ENCODE assay signal across 17 cellular contexts in genomic region chr7:132636581-132636980, GRCh38.
DNase-seq lines count a peak whose midpoint lies in the region; ATAC-seq lines count a peak whose summit lies in the region.
"Had no signal": no experiment of that assay in that cellular context is flagged by ENCODE, and none has a peak within 500 bp of the region (broad histone marks: within the 10 kb centered on the region; RNA-seq: fewer than 3 reads in every experiment).

No MANE protein-coding gene starts in this region.

- in situ Hi-C loops in SK-MEL-5 (cut with HindIII; ENCODE audit: low pct_unique_long_range_greater_than_20kb, low sequenced_read_pairs) (no loop called here), HAP-1 (cut with MboI; ENCODE audit: low sequenced_read_pairs) (no loop called here)

- H3K23ac ChIP-seq in mesendoderm (ENCODE audit: low read length), result no peak overlapping the region

- H3K79me1 ChIP-seq in mesendoderm (ENCODE audit: low read length), result no peaks in the 10 kb centered on the region

- H3K27me3 ChIP-seq in mesendoderm (ENCODE audit: insufficient read depth, low read length, poor library complexity), result no peaks in the 10 kb centered on the region
- H3K27me3 ChIP-seq in HAP-1 (ENCODE audit: low read depth), result no peaks in the 10 kb centered on the region

- H3K4me3 ChIP-seq in mesendoderm (ENCODE audit: low read length) (no peak overlapping the region), HAP-1 (no peak overlapping the region)
- H3K4me3 ChIP-seq: GM12878, GM23248 had no signal

- no peaks in the 10 kb centered on the region for H3K36me3 ChIP-seq in mesendoderm (ENCODE audit: control insufficient read depth, insufficient read depth, low read length)
- H3K36me3 ChIP-seq in HAP-1 (replicated peaks), result no peaks in the 10 kb centered on the region

- WGBS in mesendoderm (ENCODE audit: extremely low coverage, insufficient coverage, low lambda C conversion rate), result no CpG with 5 or more reads among the region's 4 CpGs

- no peak overlapping the region for H4K5ac ChIP-seq in mesendoderm (ENCODE audit: low read length)

- no peak overlapping the region for H3K56ac ChIP-seq in mesendoderm (ENCODE audit: low read length)

- no peak overlapping the region for H3K9ac ChIP-seq in mesendoderm (ENCODE audit: low read length)
- H3K9ac ChIP-seq: GM23248 had no signal

- DNase-seq in HT1080 (ENCODE audit: low read depth) (peak; percentile 15), SK-MEL-5 (ENCODE audit: low read depth, low spot score) (peak; percentile 97), mesendoderm (peak; percentile 32), NCI-H82 treated with DMSO at 0.1 percent for 48 hours (lab: John Stamatoyannopoulos, UW; ENCODE audit: unreplicated experiment) (no peak), HAP-1 (ENCODE audit: low spot score in 2 of 2) (no peak)
- DNase-seq: C1 segment of cervical spinal cord; Caco-2; CD4-positive, alpha-beta memory T cell; DMS153; DND-41; GDM1; GM23248; H9; HFFc6 had no signal

- H3K4me1 ChIP-seq in mesendoderm (ENCODE audit: control insufficient read depth, low read depth, low read length) (no peaks in the 10 kb centered on the region), HAP-1 (no peaks in the 10 kb centered on the region)
- H3K4me1 ChIP-seq: Caco-2 had no signal

- no peak overlapping the region for H3K27ac ChIP-seq in mesendoderm (ENCODE audit: low read depth, low read length)
- H3K27ac ChIP-seq: GM23248 had no signal

- no peaks in the 10 kb centered on the region for H3K9me3 ChIP-seq in HAP-1
- H3K9me3 ChIP-seq: Caco-2 had no signal

- no peak overlapping the region for H2BK120ac ChIP-seq in mesendoderm (ENCODE audit: low read depth, low read length)

- H3K79me2 ChIP-seq in mesendoderm (ENCODE audit: control insufficient read depth, insufficient read depth, low read length), result no peaks in the 10 kb centered on the region

- no peak overlapping the region for H2AK5ac ChIP-seq in mesendoderm (ENCODE audit: low read length)

- H3K18ac ChIP-seq in mesendoderm (ENCODE audit: low read length), result no peak overlapping the region

- ATAC-seq in HG03460 (IDR thresholded peaks at IDR 0.05; ENCODE audit: unreplicated experiment) (no peak), HG03469 (IDR thresholded peaks at IDR 0.05; ENCODE audit: unreplicated experiment) (no peak)
- ATAC-seq: GM12878 had no signal

- H2BK15ac ChIP-seq in mesendoderm (replicated peaks; ENCODE audit: low read depth), result no peak overlapping the region

- no peak overlapping the region for H2BK5ac ChIP-seq in mesendoderm (ENCODE audit: low read length)

- H3K4me2 ChIP-seq in mesendoderm (ENCODE audit: low read length), result no peak overlapping the region

- H4K8ac ChIP-seq in mesendoderm (ENCODE audit: low read depth, low read length), result no peak overlapping the region

- H3K4ac ChIP-seq in mesendoderm (ENCODE audit: low read depth, low read length), result no peak overlapping the region

Comparison
In these comparisons a context has a peak if more than half of its experiments do, and no peak if none do; other contexts are left out.
1. DNase-seq: peak in HT1080 (single experiment), SK-MEL-5 (single experiment) and mesendoderm (single experiment); none in NCI-H82 treated with DMSO at 0.1 percent for 48 hours (single experiment) and HAP-1 (0 of 2).